8 cellular contexts compared by ENCODE assay signal in the genomic region with DNA sequence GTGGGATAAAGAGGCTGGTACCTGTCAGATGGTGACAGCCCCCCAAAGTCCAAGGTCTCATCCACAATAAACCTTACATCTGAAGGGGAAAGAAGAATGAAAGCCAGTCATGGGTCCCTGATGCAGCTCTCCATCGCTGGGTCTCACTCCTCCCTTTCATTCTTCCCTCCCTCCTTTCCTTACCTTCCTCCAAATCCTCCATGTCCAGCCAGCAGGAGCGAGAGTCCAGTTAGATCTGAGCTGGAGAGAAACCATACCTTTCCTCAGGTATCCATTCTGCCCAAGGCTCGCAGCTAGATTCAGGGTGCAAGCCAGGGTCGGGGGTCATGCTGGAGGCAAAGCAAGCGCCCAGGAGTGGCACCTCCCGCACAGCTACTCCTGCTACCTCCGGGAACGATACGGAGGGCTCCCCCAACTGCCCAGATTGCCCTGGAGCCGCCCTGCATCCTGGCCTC. TPM values are rescaled to one million over a fixed set of nuclear protein-coding genes. Genes with fewer than 3 reads are reported as not detected.
DNase-seq lines count a peak whose midpoint lies in the region; ATAC-seq and TF ChIP-seq lines count a peak whose summit lies in the region.

No MANE protein-coding gene starts in this region.

- H3K4me1 ChIP-seq in gastrocnemius medialis, result peaks cover 13 to 19% of the 10 kb centered on the region in 2 donors

- H3K36me3 ChIP-seq in SK-N-MC (ENCODE audit: insufficient read depth, low read length), result peaks cover 27% of the 10 kb centered on the region
- H3K36me3 ChIP-seq in gastrocnemius medialis, result no peaks in the 10 kb centered on the region

- no peak for TF ChIP-seq POLR2A in gastrocnemius medialis (IDR thresholded peaks at IDR 0.05)

- no peaks in the 10 kb centered on the region for H3K27me3 ChIP-seq in gastrocnemius medialis

- no peak overlapping the region for H3K27ac ChIP-seq in SK-N-MC
- H3K27ac ChIP-seq in gastrocnemius medialis, result peak overlapping the region; percentile 79 to 93 (median 86)

- no peak for ATAC-seq in gastrocnemius medialis

- intact Hi-C loops in gastrocnemius medialis (cut with DNase I; ENCODE audit: low total_unique reads), result no loop called here

- H3K9me3 ChIP-seq in SK-N-MC (ENCODE audit: low read depth, low read length) (no peaks in the 10 kb centered on the region), gastrocnemius medialis (no peaks in the 10 kb centered on the region)

- DNase-seq in GM20000 (ENCODE audit: low spot score), result peak; percentile 24
- no peak for DNase-seq in SK-N-MC (ENCODE audit: low read depth, low spot score)
- DNase-seq in fibroblast of villous mesenchyme (ENCODE audit: low read depth), result no peak
- DNase-seq in gastrocnemius medialis, result no peak
- DNase-seq in NCI-H2107 (lab: John Stamatoyannopoulos, UW), result no peak
- no peak for DNase-seq in cerebellum (ENCODE audit: low spot score)
- no peak for DNase-seq in activated CD8-positive, alpha-beta memory T cell treated with anti-CD3 and anti-CD28 coated beads, Interleukin-2, amount 50 U/mL, for 4 hours
- DNase-seq in activated CD4-positive, alpha-beta T cell treated with anti-CD3 and anti-CD28 coated beads, Interleukin-2, amount 50 U/mL, for 4 hours, result no peak

- peak overlapping the region; percentile 85 for H3K9ac ChIP-seq in SK-N-MC (ENCODE audit: insufficient read length)

- TF ChIP-seq CTCF in GM20000 (IDR thresholded peaks at IDR 0.05; ENCODE audit: extremely low read depth, missing control alignments) (no peak), fibroblast of villous mesenchyme (IDR thresholded peaks at IDR 0.05; ENCODE audit: insufficient read depth, low read depth, low read length) (peak; percentile 4), gastrocnemius medialis (IDR thresholded peaks at IDR 0.05 in 4 of 5, conservative IDR thresholded peaks at IDR 0.05 in 1 of 5) (no peak)

- peak overlapping the region; percentile 93 for H3K4me3 ChIP-seq in SK-N-MC
- peak overlapping the region; percentile 81 for H3K4me3 ChIP-seq in fibroblast of villous mesenchyme (ENCODE audit: low read depth, low read length)
- H3K4me3 ChIP-seq in gastrocnemius medialis, result peak overlapping the region; percentile 64 to 72 (median 64)

- in situ Hi-C loops in gastrocnemius medialis (cut with MboI; ENCODE audit: low sequenced_read_pairs in 4 of 4), result loop anchor here in 1 of 4 donors (10.0 to 25.0 kb wide), 2 partner anchors 112 to 255 kb away; partner anchors contain the start of genes GNAI3, GPR61 and SORT1

RNA-seq across cellular contexts. Expression of gene PSRC1, which starts 0.4 kb away (rescaled TPM):
- 14.2 and 23.3 TPM in 2 replicates for total RNA-seq in fibroblast of villous mesenchyme
- 1 to 10 TPM in 1 of 4 donors, under 1 TPM in 2, not detected in 1; 0.19 to 2.3 (median 0.84) TPM for total RNA-seq in gastrocnemius medialis
- 7.2 TPM for total RNA-seq in cerebellum

RNA-seq across cellular contexts. Expression of gene MYBPHL, which starts 24.3 kb away (rescaled TPM):
- total RNA-seq in fibroblast of villous mesenchyme (not detected in 2 replicates), gastrocnemius medialis (1 to 10 TPM in 1 of 4 donors, not detected in 3; 3.1 TPM), cerebellum (0.27 TPM)

RNA-seq across cellular contexts. Expression of gene CELSR2, which starts 33.2 kb away (rescaled TPM):
- 1.3 TPM in 2 replicates for total RNA-seq in fibroblast of villous mesenchyme
- total RNA-seq in gastrocnemius medialis, result 10 to 100 TPM in 1 of 4 donors, 1 to 10 TPM in 3; 5.8 to 12.5 (median 7.9) TPM
- total RNA-seq in cerebellum, result 39.0 TPM
